Comparison of ENCODE assay signal across 22 cellular contexts in the genomic region with DNA sequence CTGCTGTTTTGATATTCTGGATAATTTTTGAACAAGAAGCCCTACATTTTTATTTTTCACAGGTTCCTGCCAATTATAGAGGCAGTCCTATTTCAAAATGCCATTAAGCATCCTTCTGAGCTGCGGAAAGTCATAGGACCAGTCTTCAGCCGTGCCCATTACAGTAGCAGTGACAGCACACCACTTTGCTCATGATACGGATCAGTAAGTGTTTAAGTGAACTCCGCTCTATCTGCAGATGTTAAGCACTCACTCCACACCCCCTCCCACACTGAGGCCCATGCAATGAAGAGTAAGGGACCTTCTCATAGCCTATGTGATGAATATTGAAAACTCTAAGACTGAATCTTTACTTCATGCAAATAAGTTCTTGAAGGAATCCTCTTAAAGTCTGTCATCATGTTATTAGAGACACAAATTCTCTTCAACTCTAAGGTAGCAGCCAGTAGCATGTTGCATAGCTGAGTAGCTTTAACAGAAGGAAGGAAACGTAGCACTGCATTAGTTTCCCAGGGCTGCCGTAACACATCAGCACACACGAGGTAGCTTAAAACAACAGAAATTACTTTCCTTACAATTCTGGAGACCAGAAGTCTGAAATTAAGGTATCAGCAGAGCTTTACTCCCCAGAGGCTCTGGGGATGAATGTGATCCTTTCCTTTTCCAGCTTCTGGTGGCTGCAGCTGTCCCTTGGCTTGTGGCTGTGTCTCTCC. TPM values are rescaled to one million over a fixed set of nuclear protein-coding genes. Genes with fewer than 3 reads are reported as not detected.
"Had no signal": no experiment of that assay in that cellular context is flagged by ENCODE, and none has a peak within 500 bp of the region (broad histone marks: within the 10 kb centered on the region; RNA-seq: fewer than 3 reads in every experiment).

No MANE protein-coding gene starts in this region.

- ATAC-seq: activated CD8-positive, alpha-beta memory T cell treated with anti-CD3 and anti-CD28 coated beads, Interleukin-2, amount 10 ng/mL, durations not matched to agents 7 days and 5 days; activated naive CD8-positive, alpha-beta T cell treated with anti-CD3 and anti-CD28 coated beads, Interleukin-2, amount 50 U/mL, for 24 hours; effector memory CD8-positive, alpha-beta T cell; foreskin keratinocyte; left ventricle myocardium superior; naive thymus-derived CD8-positive, alpha-beta T cell had no signal

- DNase-seq: activated CD4-positive, alpha-beta T cell treated with anti-CD3 and anti-CD28 coated beads, Interleukin-2, amount 50 U/mL, for 48 hours; activated CD8-positive, alpha-beta memory T cell treated with anti-CD3 and anti-CD28 coated beads, Interleukin-2, amount 10 ng/mL, durations not matched to agents 7 days and 5 days; activated naive CD4-positive, alpha-beta T cell treated with anti-CD3 and anti-CD28 coated beads for 36 hours; activated naive CD8-positive, alpha-beta T cell treated with anti-CD3 and anti-CD28 coated beads, Interleukin-2, amount 50 U/mL, for 24 hours; activated T-cell treated with anti-CD3 and anti-CD28 coated beads, Interleukin-2, amount 50 U/mL, for 1 hour; aorta; dermis blood vessel endothelial cell; effector memory CD8-positive, alpha-beta T cell; foreskin keratinocyte; left ventricle myocardium superior; mesenchymal stem cell; naive thymus-derived CD8-positive, alpha-beta T cell; posterior cingulate gyrus; stimulated activated CD4-positive, alpha-beta T cell treated with anti-CD3 and anti-CD28 coated beads, Interleukin-4, amount 100 ng/mL, for 1 hour; stimulated activated naive CD4-positive, alpha-beta T cell treated with Interleukin-2 at 50 U/mL for 16 hours; transverse colon had no signal

- H3K27ac ChIP-seq: breast epithelium, foreskin keratinocyte, transverse colon had no signal

RNA-seq across cellular contexts. Expression of a gene that starts 20.3 kb away (rescaled TPM):
- total RNA-seq: activated CD8-positive, alpha-beta memory T cell treated with anti-CD3 and anti-CD28 coated beads, Interleukin-2, amount 10 ng/mL, durations not matched to agents 7 days and 5 days; activated naive CD4-positive, alpha-beta T cell treated with anti-CD3 and anti-CD28 coated beads for 36 hours; activated T-helper 2 cell treated with anti-CD3 and anti-CD28 coated beads, Interferon-gamma antibody, Interleukin-2, Interleukin-4, amounts not matched to agents 10 μg/mL and 5 μg/mL and 100 μg/mL, durations not matched to agents 14 hours and 24 hours and 36 hours; aorta; breast epithelium; chondrocyte; dermis blood vessel endothelial cell; foreskin keratinocyte; kidney epithelial cell; left ventricle myocardium superior; mucosa of gallbladder; naive thymus-derived CD8-positive, alpha-beta T cell; skeletal muscle tissue; transverse colon had no signal

RNA-seq across cellular contexts. Expression of a gene that starts 40.5 kb away (rescaled TPM):
- total RNA-seq: activated CD8-positive, alpha-beta memory T cell treated with anti-CD3 and anti-CD28 coated beads, Interleukin-2, amount 10 ng/mL, durations not matched to agents 7 days and 5 days; activated naive CD4-positive, alpha-beta T cell treated with anti-CD3 and anti-CD28 coated beads for 36 hours; activated T-helper 2 cell treated with anti-CD3 and anti-CD28 coated beads, Interferon-gamma antibody, Interleukin-2, Interleukin-4, amounts not matched to agents 10 μg/mL and 5 μg/mL and 100 μg/mL, durations not matched to agents 14 hours and 24 hours and 36 hours; aorta; breast epithelium; chondrocyte; dermis blood vessel endothelial cell; foreskin keratinocyte; kidney epithelial cell; left ventricle myocardium superior; mucosa of gallbladder; naive thymus-derived CD8-positive, alpha-beta T cell; skeletal muscle tissue; transverse colon had no signal

RNA-seq across cellular contexts. Expression of a gene that starts 43.9 kb away (rescaled TPM):
- total RNA-seq: activated CD8-positive, alpha-beta memory T cell treated with anti-CD3 and anti-CD28 coated beads, Interleukin-2, amount 10 ng/mL, durations not matched to agents 7 days and 5 days; activated naive CD4-positive, alpha-beta T cell treated with anti-CD3 and anti-CD28 coated beads for 36 hours; activated T-helper 2 cell treated with anti-CD3 and anti-CD28 coated beads, Interferon-gamma antibody, Interleukin-2, Interleukin-4, amounts not matched to agents 10 μg/mL and 5 μg/mL and 100 μg/mL, durations not matched to agents 14 hours and 24 hours and 36 hours; aorta; breast epithelium; chondrocyte; dermis blood vessel endothelial cell; foreskin keratinocyte; kidney epithelial cell; left ventricle myocardium superior; mucosa of gallbladder; naive thymus-derived CD8-positive, alpha-beta T cell; skeletal muscle tissue; transverse colon had no signal

RNA-seq across cellular contexts. Expression of a gene that starts 47.3 kb away (rescaled TPM):
- total RNA-seq: activated CD8-positive, alpha-beta memory T cell treated with anti-CD3 and anti-CD28 coated beads, Interleukin-2, amount 10 ng/mL, durations not matched to agents 7 days and 5 days; activated naive CD4-positive, alpha-beta T cell treated with anti-CD3 and anti-CD28 coated beads for 36 hours; activated T-helper 2 cell treated with anti-CD3 and anti-CD28 coated beads, Interferon-gamma antibody, Interleukin-2, Interleukin-4, amounts not matched to agents 10 μg/mL and 5 μg/mL and 100 μg/mL, durations not matched to agents 14 hours and 24 hours and 36 hours; aorta; breast epithelium; chondrocyte; dermis blood vessel endothelial cell; foreskin keratinocyte; kidney epithelial cell; left ventricle myocardium superior; mucosa of gallbladder; naive thymus-derived CD8-positive, alpha-beta T cell; skeletal muscle tissue; transverse colon had no signal

RNA-seq across cellular contexts. Expression of a gene that starts 50.8 kb away (rescaled TPM):
- total RNA-seq: activated CD8-positive, alpha-beta memory T cell treated with anti-CD3 and anti-CD28 coated beads, Interleukin-2, amount 10 ng/mL, durations not matched to agents 7 days and 5 days; activated naive CD4-positive, alpha-beta T cell treated with anti-CD3 and anti-CD28 coated beads for 36 hours; activated T-helper 2 cell treated with anti-CD3 and anti-CD28 coated beads, Interferon-gamma antibody, Interleukin-2, Interleukin-4, amounts not matched to agents 10 μg/mL and 5 μg/mL and 100 μg/mL, durations not matched to agents 14 hours and 24 hours and 36 hours; aorta; breast epithelium; chondrocyte; dermis blood vessel endothelial cell; foreskin keratinocyte; kidney epithelial cell; left ventricle myocardium superior; mucosa of gallbladder; naive thymus-derived CD8-positive, alpha-beta T cell; skeletal muscle tissue; transverse colon had no signal
